Comparison of ENCODE assay signal across 22 cellular contexts in the genomic region with DNA sequence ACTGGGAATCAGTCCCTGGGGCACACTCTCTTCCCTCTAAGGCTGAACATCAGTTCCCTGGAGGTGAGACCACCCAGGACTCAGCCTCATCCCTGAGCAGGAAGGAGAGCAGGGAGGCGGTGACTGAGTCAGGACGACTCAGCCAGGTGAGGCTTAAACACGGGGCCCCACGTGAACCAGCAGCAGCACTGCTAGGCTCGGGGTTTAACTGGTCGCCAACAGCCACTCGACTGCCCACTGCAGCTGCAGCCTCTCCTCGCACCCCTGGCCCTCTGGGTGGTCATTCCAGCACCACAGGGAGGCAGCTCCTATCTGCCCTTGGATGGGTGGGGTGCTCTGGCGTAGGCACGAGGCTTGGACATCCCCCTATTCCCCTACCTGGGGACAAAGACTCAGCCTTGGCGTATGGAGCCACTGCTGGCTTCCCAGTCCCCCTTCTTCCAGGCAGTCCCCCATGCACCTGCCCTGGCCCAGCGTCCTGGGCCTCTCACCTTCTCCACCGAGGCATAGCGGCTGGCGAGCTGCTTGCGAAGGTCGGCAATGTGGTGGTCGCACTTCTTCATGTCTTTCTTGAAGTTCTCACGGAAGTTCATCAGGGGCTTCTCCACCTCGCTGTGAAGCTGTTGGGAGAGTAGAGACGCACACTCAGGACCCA. TPM values are rescaled to one million over a fixed set of nuclear protein-coding genes. Genes with fewer than 3 reads are reported as not detected.
DNase-seq lines count a peak whose midpoint lies in the region; ATAC-seq, FAIRE-seq and TF ChIP-seq lines count a peak whose summit lies in the region.
"Had no signal": no experiment of that assay in that cellular context is flagged by ENCODE, and none has a peak within 500 bp of the region (broad histone marks: within the 10 kb centered on the region; RNA-seq: fewer than 3 reads in every experiment).

No MANE protein-coding gene starts in this region.

- peaks cover 11% of the 10 kb centered on the region for H3K4me1 Mint-ChIP-seq in GM23338

- H4K20me1 ChIP-seq in GM23338 (replicated peaks; ENCODE audit: insufficient read depth), result no peaks in the 10 kb centered on the region

- no peaks in the 10 kb centered on the region for H3K9me2 ChIP-seq in GM23338 (ENCODE audit: insufficient read depth)

- H3K27me3 ChIP-seq in bronchial epithelial cell (ENCODE audit: control insufficient read depth, insufficient read depth, low read length) (no peaks in the 10 kb centered on the region), stomach (peaks cover 0 to 8% (median 0%) of the 10 kb centered on the region in 3 donors), GM23338 (ENCODE audit: insufficient read depth) (no peaks in the 10 kb centered on the region)

- WGBS in stomach, 5 donors, result 76 to 86% (median 83%) methylated on average over 16 to 21 of the region's 21 CpGs

- intact Hi-C loops in Right ventricle myocardium superior (cut with DNase I), result loop anchor here (5.0 kb wide), 1 partner anchor 686 kb away; no protein-coding TSS in a partner anchor
- intact Hi-C loops in Right ventricle myocardium inferior (cut with DNase I), result loop anchor here (5.0 kb wide), 1 partner anchor 691 kb away; no protein-coding TSS in a partner anchor
- intact Hi-C loops in stomach (cut with DNase I; ENCODE audit: low total_unique reads), result no loop called here

- H3K4me3 ChIP-seq in bronchial epithelial cell (ENCODE audit: low read depth, low read length) (no peak overlapping the region), stomach (no peak overlapping the region), GM23338 (no peak overlapping the region)
- H3K4me3 ChIP-seq: SK-N-MC had no signal

- H2AFZ ChIP-seq in GM23338, result no peak overlapping the region

- H3K36me3 ChIP-seq in bronchial epithelial cell (ENCODE audit: control insufficient read depth, insufficient read depth, low read length), result no peaks in the 10 kb centered on the region
- H3K36me3 ChIP-seq in stomach, result peaks cover 0 to 28% (median 2%) of the 10 kb centered on the region in 4 donors
- H3K36me3 ChIP-seq in GM23338 (ENCODE audit: insufficient read depth), result no peaks in the 10 kb centered on the region

- peak; percentile 33 for DNase-seq in Right ventricle myocardium superior
- no peak for DNase-seq in Right ventricle myocardium inferior (ENCODE audit: missing footprints)
- peak; percentile 15 for DNase-seq in bronchial epithelial cell (ENCODE audit: low read depth)
- peak; percentile 40 for DNase-seq in kidney tubule cell (ENCODE audit: low spot score)
- DNase-seq in stomach, result no peak
- no peak for DNase-seq in GM23338 (ENCODE audit: low spot score)
- DNase-seq in RCC 7860 (ENCODE audit: low spot score), result no peak
- DNase-seq: 8988T, AML-193, DMS53, GDM1, IMR-90, NCI-H187, NCI-H446, NCI-H526, OCI-M1, SHP77 treated with DMSO at 0.1 percent for 48 hours had no signal

- H3K9me3 Mint-ChIP-seq in GM23338, result no peaks in the 10 kb centered on the region

- no peak for TF ChIP-seq POLR2A in stomach (IDR thresholded peaks at IDR 0.05)

- no peak for TF ChIP-seq CTCF in bronchial epithelial cell (IDR thresholded peaks at IDR 0.05; ENCODE audit: insufficient read depth, low read length, severe bottlenecking)
- TF ChIP-seq CTCF in stomach (IDR thresholded peaks at IDR 0.05), result no peak
- TF ChIP-seq CTCF in GM23338 (conservative IDR thresholded peaks at IDR 0.05; ENCODE audit: low read depth in 2 of 2), result no peak

- no peaks in the 10 kb centered on the region for H3K36me3 Mint-ChIP-seq in GM23338 (ENCODE audit: low read depth)

- no peak overlapping the region for H3K4me2 ChIP-seq in GM23338
- H3K4me2 ChIP-seq: KMS-11 had no signal

- H3K27ac ChIP-seq in stomach (no peak overlapping the region), GM23338 (ENCODE audit: low read depth) (no peak overlapping the region)
- H3K27ac ChIP-seq: KMS-11, SK-N-MC had no signal

- no peaks in the 10 kb centered on the region for H3K79me2 ChIP-seq in GM23338 (replicated peaks; ENCODE audit: insufficient read depth)

- no peak for TF ChIP-seq EP300 in stomach (IDR thresholded peaks at IDR 0.05)

- FAIRE-seq in bronchial epithelial cell (lab: Jason Lieb, UNC) (no peak), RCC 7860 (lab: Jason Lieb, UNC) (no peak)
- FAIRE-seq: D721Med, H54 had no signal

- peaks cover 0 to 5% (median 2%) of the 10 kb centered on the region in 4 donors for H3K4me1 ChIP-seq in stomach
- no peaks in the 10 kb centered on the region for H3K4me1 ChIP-seq in GM23338 (ENCODE audit: insufficient read depth)

- H3F3A ChIP-seq in GM23338 (replicated peaks; ENCODE audit: low read depth), result no peaks in the 10 kb centered on the region

- H3K27ac Mint-ChIP-seq in GM23338, result no peak overlapping the region

- H3K27me3 Mint-ChIP-seq in GM23338 (ENCODE audit: insufficient read depth, low read depth, poor library complexity), result peaks cover 4% of the 10 kb centered on the region

- no peaks in the 10 kb centered on the region for H3K9me3 ChIP-seq in stomach

- H3K4me3 Mint-ChIP-seq in GM23338, result no peak overlapping the region

- ATAC-seq in Right ventricle myocardium superior (ENCODE audit: poor library complexity) (no peak), Right ventricle myocardium inferior (no peak), GM23338 (no peak)

TF ChIP-seq in GM23338, 12 proteins besides CTCF, POLR2A, EP300 and RAD21 (continues in another document):
- TF ChIP-seq NANOG (IDR thresholded peaks at IDR 0.05; ENCODE audit: borderline replicate concordance) (no peak), EZH2 (IDR thresholded peaks at IDR 0.05; ENCODE audit: low read depth, unreplicated experiment) (no peak), STAT1 (IDR thresholded peaks at IDR 0.05; ENCODE audit: unreplicated experiment) (no peak), POLR2AphosphoS5 (IDR thresholded peaks at IDR 0.05; ENCODE audit: low read depth) (no peak), ZNF114 (CRISPR knock-in tag; IDR thresholded peaks at IDR 0.05) (no peak), EZH2phosphoT487 (IDR thresholded peaks at IDR 0.05; ENCODE audit: unreplicated experiment) (no peak)
- TF ChIP-seq, protein P1, sequence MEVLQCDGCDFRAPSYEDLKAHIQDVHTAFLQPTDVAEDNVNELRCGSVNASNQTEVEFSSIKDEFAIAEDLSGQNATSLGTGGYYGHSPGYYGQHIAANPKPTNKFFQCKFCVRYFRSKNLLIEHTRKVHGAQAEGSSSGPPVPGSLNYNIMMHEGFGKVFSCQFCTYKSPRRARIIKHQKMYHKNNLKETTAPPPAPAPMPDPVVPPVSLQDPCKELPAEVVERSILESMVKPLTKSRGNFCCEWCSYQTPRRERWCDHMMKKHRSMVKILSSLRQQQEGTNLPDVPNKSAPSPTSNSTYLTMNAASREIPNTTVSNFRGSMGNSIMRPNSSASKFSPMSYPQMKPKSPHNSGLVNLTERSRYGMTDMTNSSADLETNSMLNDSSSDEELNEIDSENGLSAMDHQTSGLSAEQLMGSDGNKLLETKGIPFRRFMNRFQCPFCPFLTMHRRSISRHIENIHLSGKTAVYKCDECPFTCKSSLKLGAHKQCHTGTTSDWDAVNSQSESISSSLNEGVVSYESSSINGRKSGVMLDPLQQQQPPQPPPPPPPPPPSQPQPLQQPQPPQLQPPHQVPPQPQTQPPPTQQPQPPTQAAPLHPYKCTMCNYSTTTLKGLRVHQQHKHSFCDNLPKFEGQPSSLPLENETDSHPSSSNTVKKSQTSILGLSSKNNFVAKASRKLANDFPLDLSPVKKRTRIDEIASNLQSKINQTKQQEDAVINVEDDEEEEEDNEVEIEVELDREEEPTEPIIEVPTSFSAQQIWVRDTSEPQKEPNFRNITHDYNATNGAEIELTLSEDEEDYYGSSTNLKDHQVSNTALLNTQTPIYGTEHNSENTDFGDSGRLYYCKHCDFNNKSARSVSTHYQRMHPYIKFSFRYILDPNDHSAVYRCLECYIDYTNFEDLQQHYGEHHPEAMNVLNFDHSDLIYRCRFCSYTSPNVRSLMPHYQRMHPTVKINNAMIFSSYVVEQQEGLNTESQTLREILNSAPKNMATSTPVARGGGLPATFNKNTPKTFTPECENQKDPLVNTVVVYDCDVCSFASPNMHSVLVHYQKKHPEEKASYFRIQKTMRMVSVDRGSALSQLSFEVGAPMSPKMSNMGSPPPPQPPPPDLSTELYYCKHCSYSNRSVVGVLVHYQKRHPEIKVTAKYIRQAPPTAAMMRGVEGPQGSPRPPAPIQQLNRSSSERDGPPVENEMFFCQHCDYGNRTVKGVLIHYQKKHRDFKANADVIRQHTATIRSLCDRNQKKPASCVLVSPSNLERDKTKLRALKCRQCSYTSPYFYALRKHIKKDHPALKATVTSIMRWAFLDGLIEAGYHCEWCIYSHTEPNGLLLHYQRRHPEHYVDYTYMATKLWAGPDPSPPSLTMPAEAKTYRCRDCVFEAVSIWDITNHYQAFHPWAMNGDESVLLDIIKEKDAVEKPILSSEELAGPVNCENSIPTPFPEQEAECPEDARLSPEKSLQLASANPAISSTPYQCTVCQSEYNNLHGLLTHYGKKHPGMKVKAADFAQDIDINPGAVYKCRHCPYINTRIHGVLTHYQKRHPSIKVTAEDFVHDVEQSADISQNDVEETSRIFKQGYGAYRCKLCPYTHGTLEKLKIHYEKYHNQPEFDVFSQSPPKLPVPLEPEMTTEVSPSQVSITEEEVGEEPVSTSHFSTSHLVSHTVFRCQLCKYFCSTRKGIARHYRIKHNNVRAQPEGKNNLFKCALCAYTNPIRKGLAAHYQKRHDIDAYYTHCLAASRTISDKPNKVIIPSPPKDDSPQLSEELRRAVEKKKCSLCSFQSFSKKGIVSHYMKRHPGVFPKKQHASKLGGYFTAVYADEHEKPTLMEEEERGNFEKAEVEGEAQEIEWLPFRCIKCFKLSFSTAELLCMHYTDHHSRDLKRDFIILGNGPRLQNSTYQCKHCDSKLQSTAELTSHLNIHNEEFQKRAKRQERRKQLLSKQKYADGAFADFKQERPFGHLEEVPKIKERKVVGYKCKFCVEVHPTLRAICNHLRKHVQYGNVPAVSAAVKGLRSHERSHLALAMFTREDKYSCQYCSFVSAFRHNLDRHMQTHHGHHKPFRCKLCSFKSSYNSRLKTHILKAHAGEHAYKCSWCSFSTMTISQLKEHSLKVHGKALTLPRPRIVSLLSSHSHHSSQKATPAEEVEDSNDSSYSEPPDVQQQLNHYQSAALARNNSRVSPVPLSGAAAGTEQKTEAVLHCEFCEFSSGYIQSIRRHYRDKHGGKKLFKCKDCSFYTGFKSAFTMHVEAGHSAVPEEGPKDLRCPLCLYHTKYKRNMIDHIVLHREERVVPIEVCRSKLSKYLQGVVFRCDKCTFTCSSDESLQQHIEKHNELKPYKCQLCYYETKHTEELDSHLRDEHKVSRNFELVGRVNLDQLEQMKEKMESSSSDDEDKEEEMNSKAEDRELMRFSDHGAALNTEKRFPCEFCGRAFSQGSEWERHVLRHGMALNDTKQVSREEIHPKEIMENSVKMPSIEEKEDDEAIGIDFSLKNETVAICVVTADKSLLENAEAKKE (CRISPR knock-in tag; IDR thresholded peaks at IDR 0.05), result no peak

RNA-seq across cellular contexts. Expression of a gene that starts 21.2 kb away (rescaled TPM):
- not detected for total RNA-seq in Right ventricle myocardium superior
- total RNA-seq in Right ventricle myocardium inferior, result not detected
- not detected in 2 replicates for total RNA-seq in bronchial epithelial cell
- total RNA-seq in stomach, result under 1 TPM in 1 of 5 donors, not detected in 4; 0.18 TPM
- polyA plus RNA-seq in stomach, result under 1 TPM in 1 of 3 donors, not detected in 2; 0.75 TPM
- total RNA-seq in GM23338 (2014; rRNA removed; shearing (Covaris generic)), result not detected in 2 replicates
- not detected in 2 replicates for polyA plus RNA-seq in GM23338 (2016; fragmentation: Nextera tagmentation; extraction: Ambion mirVana)
- total RNA-seq: IMR-90 had no signal
- polyA plus RNA-seq: AG04450, IMR-90 had no signal

Comparison
In these comparisons a context has a peak if more than half of its experiments do, and no peak if none do; other contexts are left out.
1. DNase-seq: peak in Right ventricle myocardium superior (single experiment), bronchial epithelial cell (single experiment) and kidney tubule cell (single experiment); none in Right ventricle myocardium inferior (single experiment), stomach (single experiment), GM23338 (single experiment) and RCC 7860 (single experiment).